Comparison of ENCODE assay signal across 16 cellular contexts in the genomic region with DNA sequence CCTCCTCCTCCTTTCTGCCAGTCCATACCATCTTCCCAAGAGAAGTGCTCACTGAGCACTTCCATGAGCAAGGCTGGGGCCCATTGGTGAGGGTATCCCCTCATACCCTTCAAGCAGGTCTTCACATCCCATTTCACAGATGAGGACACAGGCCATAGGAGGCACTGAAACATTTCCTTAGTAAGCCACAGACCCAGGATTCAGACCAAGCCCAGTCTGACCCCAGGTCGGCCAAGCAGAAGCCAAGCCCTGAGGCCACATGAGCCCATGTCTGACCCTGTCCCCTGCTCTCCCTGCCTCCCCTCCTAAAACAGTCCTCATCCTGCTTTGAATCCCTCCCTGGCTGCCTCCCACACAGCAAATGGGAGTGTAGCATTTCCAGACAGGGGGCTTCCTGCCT.
"Had no signal": no experiment of that assay in that cellular context is flagged by ENCODE, and none has a peak within 500 bp of the region (broad histone marks: within the 10 kb centered on the region; RNA-seq: fewer than 3 reads in every experiment).

No MANE protein-coding gene starts in this region.

- H3K9me3 Mint-ChIP-seq: immature natural killer cell had no signal

- H3K4me3 Mint-ChIP-seq: immature natural killer cell, mesothelial cell of epicardium had no signal

- H3K36me3 Mint-ChIP-seq: immature natural killer cell, mesothelial cell of epicardium had no signal

- ATAC-seq: foreskin keratinocyte, gastroesophageal sphincter, heart left ventricle, left cardiac atrium, left lung, left ventricle myocardium superior, lower lobe of right lung, mucosa of descending colon had no signal

- H3K4me1 Mint-ChIP-seq: immature natural killer cell, mesothelial cell of epicardium had no signal

- H3K27ac Mint-ChIP-seq: immature natural killer cell, mesothelial cell of epicardium had no signal

- DNase-seq: dermis blood vessel endothelial cell; dorsolateral prefrontal cortex; effector CD4-positive, alpha-beta T cell; effector memory CD4-positive, alpha-beta T cell; foreskin keratinocyte; heart left ventricle; hypothalamus; immature natural killer cell; left cardiac atrium; left lung; left ventricle myocardium superior; lower lobe of right lung; mesenchymal stem cell; mucosa of descending colon had no signal
